26 cellular contexts compared by ENCODE assay signal in genomic region chr2:21694536-21694935, GRCh38.
"Had no signal": no experiment of that assay in that cellular context is flagged by ENCODE, and none has a peak within 500 bp of the region (broad histone marks: within the 10 kb centered on the region; RNA-seq: fewer than 3 reads in every experiment).

No MANE protein-coding gene starts in this region.

- H3K36me3 Mint-ChIP-seq: mesothelial cell of epicardium; naive B cell; natural killer cell; stimulated activated naive B cell treated with anti-CD40 and anti-IgM and Interleukin-4, amounts not matched to agents 10 μg/mL and 1 μg/mL and 100 μg/mL, for 72 hours had no signal

- H3K27ac Mint-ChIP-seq: immature natural killer cell; mesothelial cell of epicardium; naive B cell; natural killer cell; nephron progenitor cell; stimulated activated naive B cell treated with anti-CD40 and anti-IgM and Interleukin-4, amounts not matched to agents 10 μg/mL and 1 μg/mL and 100 μg/mL, for 72 hours had no signal

- H3K4me1 Mint-ChIP-seq: immature natural killer cell; naive B cell; natural killer cell; stimulated activated naive B cell treated with anti-CD40 and anti-IgM and Interleukin-4, amounts not matched to agents 10 μg/mL and 1 μg/mL and 100 μg/mL, for 72 hours had no signal

- H3K27me3 Mint-ChIP-seq: naive B cell; stimulated activated naive B cell treated with anti-CD40 and anti-IgM and Interleukin-4, amounts not matched to agents 10 μg/mL and 1 μg/mL and 100 μg/mL, for 72 hours had no signal

- H3K4me3 Mint-ChIP-seq: immature natural killer cell; mesothelial cell of epicardium; naive B cell; natural killer cell; nephron progenitor cell; stimulated activated naive B cell treated with anti-CD40 and anti-IgM and Interleukin-4, amounts not matched to agents 10 μg/mL and 1 μg/mL and 100 μg/mL, for 72 hours had no signal

- DNase-seq: hypothalamus; immature natural killer cell; kidney; left colon; left lung; mesendoderm; naive B cell; natural killer cell; nephron progenitor cell; nucleus accumbens; pancreas; posterior cingulate gyrus; retina; right cardiac atrium; stimulated activated CD4-positive, alpha-beta T cell treated with anti-CD3 and anti-CD28 coated beads, Interleukin-12 subunit alpha, Interleukin-12 subunit beta, amount 100 ng/mL, for 4 hours; stimulated activated CD4-positive, alpha-beta T cell treated with anti-CD3 and anti-CD28 coated beads, Interleukin-15, amount 100 ng/mL, for 24 hours; stimulated activated CD4-positive, alpha-beta T cell treated with anti-CD3 and anti-CD28 coated beads, Interleukin-2, amount 100 ng/mL, for 24 hours; stimulated activated CD4-positive, alpha-beta T cell treated with anti-CD3 and anti-CD28 coated beads, Interleukin-4, amount 100 ng/mL, for 1 hour; stimulated activated naive B cell treated with anti-CD40 and anti-IgM and Interleukin-4, amounts not matched to agents 10 μg/mL and 1 μg/mL and 100 μg/mL, for 72 hours; stimulated activated naive CD8-positive, alpha-beta T cell treated with anti-CD3 and anti-CD28 coated beads, Interleukin-15, Interleukin-2, amounts not matched to agents 100 U/mL and 50 U/mL, for 24 hours; stomach; testis; thyroid gland; transverse colon; upper lobe of left lung had no signal

- H3K9me3 Mint-ChIP-seq: mesothelial cell of epicardium, naive B cell, nephron progenitor cell had no signal
